8 cellular contexts compared by ENCODE assay signal in the genomic region with DNA sequence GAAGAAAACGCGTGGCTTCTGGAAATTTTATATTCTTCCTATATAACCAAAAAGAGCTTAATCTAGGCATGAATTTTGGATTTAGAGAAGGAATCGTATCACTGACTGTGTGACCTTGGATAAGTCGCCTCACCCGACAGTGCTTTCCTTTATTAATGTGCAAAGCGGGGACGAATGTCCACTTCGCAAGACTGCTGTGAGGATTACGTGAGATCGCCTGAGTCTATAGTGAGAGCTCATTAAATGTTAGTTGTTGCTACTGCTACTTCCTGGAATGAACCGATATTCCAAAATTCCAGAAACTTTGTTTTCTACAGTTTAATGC. TPM values are rescaled to one million over a fixed set of nuclear protein-coding genes. Genes with fewer than 3 reads are reported as not detected.
DNase-seq lines count a peak whose midpoint lies in the region; ATAC-seq and TF ChIP-seq lines count a peak whose summit lies in the region.

No MANE protein-coding gene starts in this region.

- 6 to 41% methylated on average over 11 of the region's 11 CpGs for WGBS in esophagus squamous epithelium, 2 donors
- WGBS in ovary, 3 donors: 25 to 33% (median 30%) methylated on average over 11 of the region's 11 CpGs

- intact Hi-C loops in esophagus squamous epithelium (cut with DNase I): no loop called here
- intact Hi-C loops in ovary (cut with DNase I): no loop called here

- CTCF ChIA-PET in AG04450 (lab: Charles Lee): interaction anchor here (0.6 to 1.6 kb wide), 3 partner anchors 17 to 321 kb away, joined by 3 to 4 read pairs (median 3); no protein-coding TSS in a partner anchor

- H3K4me1 ChIP-seq in esophagus squamous epithelium (no peaks in the 10 kb centered on the region), ovary (ENCODE audit: insufficient read depth) (no peaks in the 10 kb centered on the region)

- DNase-seq in AG04450 (ENCODE audit: low read depth, low spot score) (no peak), NCI-H526 treated with DMSO at 0.1 percent for 48 hours (lab: John Stamatoyannopoulos, UW) (peak; percentile 56), esophagus squamous epithelium (lab: John Stamatoyannopoulos, UW) (no peak), ovary (no peak), GM13977 (ENCODE audit: low spot score) (no peak), NCI-H2029 (lab: John Stamatoyannopoulos, UW) (no peak)
- DNase-seq in activated effector memory CD4-positive, alpha-beta T cell treated with Interleukin-2 at 50 U/mL for 16 hours: no peak

- H3K9me3 ChIP-seq in AG04450 (ENCODE audit: control insufficient read depth, insufficient read depth, low read length) (no peaks in the 10 kb centered on the region), esophagus squamous epithelium (no peaks in the 10 kb centered on the region), ovary (no peaks in the 10 kb centered on the region)

- ATAC-seq in GM19351 (IDR thresholded peaks at IDR 0.05; ENCODE audit: unreplicated experiment): peak; percentile 26

- TF ChIP-seq POLR2A in esophagus squamous epithelium (IDR thresholded peaks at IDR 0.05) (no peak), ovary (IDR thresholded peaks at IDR 0.05) (no peak)

- H3K36me3 ChIP-seq in esophagus squamous epithelium (no peaks in the 10 kb centered on the region), ovary (no peaks in the 10 kb centered on the region)

- H3K27ac ChIP-seq in AG04450 (ENCODE audit: low read depth, low read length) (no peak overlapping the region), esophagus squamous epithelium (peak overlapping the region in 3 of 4 donors; percentile 30 to 69 (median 64)), ovary (no peak overlapping the region)

- no peak for TF ChIP-seq EP300 in ovary (IDR thresholded peaks at IDR 0.05)

- peak overlapping the region; percentile 84 for H3K4me3 ChIP-seq in AG04450 (ENCODE audit: low read depth, low read length)
- peak overlapping the region; percentile 39 to 67 (median 58) for H3K4me3 ChIP-seq in esophagus squamous epithelium
- peak overlapping the region; percentile 37 for H3K4me3 ChIP-seq in ovary

- no peak for TF ChIP-seq CTCF in AG04450 (IDR thresholded peaks at IDR 0.05; ENCODE audit: low read depth, low read length)
- no peak for TF ChIP-seq CTCF in esophagus squamous epithelium (IDR thresholded peaks at IDR 0.05)
- no peak for TF ChIP-seq CTCF in ovary (IDR thresholded peaks at IDR 0.05)
- no peak for TF ChIP-seq CTCF in GM13977 (IDR thresholded peaks at IDR 0.05; ENCODE audit: extremely low read depth, insufficient read depth, missing control alignments)

- no peaks in the 10 kb centered on the region for H3K27me3 ChIP-seq in AG04450 (ENCODE audit: control insufficient read depth, insufficient read depth, low read length)
- H3K27me3 ChIP-seq in esophagus squamous epithelium: peaks cover 0 to 3% (median 0%) of the 10 kb centered on the region in 4 donors
- no peaks in the 10 kb centered on the region for H3K27me3 ChIP-seq in ovary

- in situ Hi-C loops in GM13977 (cut with MboI; ENCODE audit: low pct_unique_long_range_greater_than_20kb, low sequenced_read_pairs, unreplicated experiment): no loop called here

- POLR2A ChIA-PET in AG04450 (lab: Yijun Ruan, JAX): interaction anchor here (0.5 kb wide), 1 partner anchor 334 kb away, joined by 22 read pairs; no protein-coding TSS in a partner anchor

RNA-seq across cellular contexts. Expression of a gene that starts 0.4 kb away (rescaled TPM):
- polyA plus RNA-seq in AG04450 (2011; rRNA removed): 10.4 and 13.6 TPM in 2 replicates
- polyA minus RNA-seq in AG04450 (2011; rRNA and poly(A)+ RNA removed): 4.7 and 8.9 TPM in 2 replicates
- 1 to 10 TPM; 2.3 to 3.9 (median 3.4) TPM for total RNA-seq in esophagus squamous epithelium
- total RNA-seq in ovary: 10 to 100 TPM in 1 of 7 donors, 1 to 10 TPM in 6; 5.0 to 10.4 (median 7.2) TPM
- 1 to 10 TPM; 2.3 to 4.6 TPM for polyA plus RNA-seq in ovary

Comparison
In these comparisons a context has a peak if more than half of its experiments do, and no peak if none do; other contexts are left out.
1. H3K27ac ChIP-seq: peak in esophagus squamous epithelium (3 of 4); none in AG04450 (single experiment) and ovary (0 of 2).
2. Peak in every context shown above with its lines, with median percentiles within 50 percentile points of each other: H3K4me3 ChIP-seq.